ENCODE assay signal across 11 cellular contexts in the genomic region with DNA sequence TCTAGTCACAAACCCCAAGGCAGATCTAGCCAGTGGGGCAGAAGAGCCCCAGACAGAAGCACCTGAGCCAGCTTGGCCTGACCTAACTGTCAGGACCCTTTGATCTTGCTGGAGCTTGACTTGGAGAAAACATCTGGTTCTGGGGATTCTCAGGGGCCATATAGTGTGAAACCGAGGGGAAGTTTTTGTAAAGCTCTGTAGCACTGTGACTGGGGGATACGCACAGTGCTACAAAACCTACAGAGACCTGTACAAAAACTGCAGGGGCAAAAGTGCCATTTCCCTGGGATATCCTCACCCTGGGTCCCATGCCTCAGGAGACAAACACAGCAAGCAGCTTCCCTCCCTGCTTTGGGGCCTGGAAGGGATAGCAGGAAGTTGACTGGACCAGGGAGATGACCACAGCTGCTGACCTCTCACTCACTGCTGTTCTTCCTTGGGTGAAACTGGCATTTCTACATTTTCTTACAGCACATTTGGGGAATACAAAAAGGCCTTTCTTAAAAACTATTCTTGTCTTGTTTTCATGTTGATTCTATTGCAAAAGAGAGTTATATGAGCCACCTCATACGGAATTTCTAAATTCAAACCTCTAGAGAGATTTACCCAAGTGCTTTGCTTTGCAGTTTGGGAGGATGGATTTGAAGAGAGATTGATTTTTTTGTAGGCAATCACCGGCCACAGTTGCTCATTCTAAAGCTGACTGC.
DNase-seq lines count a peak whose midpoint lies in the region; ATAC-seq and TF ChIP-seq lines count a peak whose summit lies in the region.
"Had no signal": no experiment of that assay in that cellular context is flagged by ENCODE, and none has a peak within 500 bp of the region (broad histone marks: within the 10 kb centered on the region; RNA-seq: fewer than 3 reads in every experiment).

No MANE protein-coding gene starts in this region.

- DNase-seq in GM10248 (ENCODE audit: extremely low spot score) (peak; percentile 38), lower lobe of right lung (no peak), occipital lobe (lab: John Stamatoyannopoulos, UW) (no peak), SHP77 (lab: John Stamatoyannopoulos, UW) (no peak)
- no peak for DNase-seq in stimulated activated CD4-positive, alpha-beta T cell treated with anti-CD3 and anti-CD28 coated beads, Interleukin-4, amount 100 ng/mL, for 1 hour
- DNase-seq in stimulated activated CD4-positive, alpha-beta T cell treated with anti-CD3 and anti-CD28 coated beads, Interleukin-15, amount 100 ng/mL, for 24 hours, result no peak
- DNase-seq: DND-41, MG63 had no signal

- peak; percentile 51 for ATAC-seq in GM21515 (IDR thresholded peaks at IDR 0.05; ENCODE audit: unreplicated experiment)
- peak; percentile 26 for ATAC-seq in HG03469 (IDR thresholded peaks at IDR 0.05; ENCODE audit: unreplicated experiment)
- peak; percentile 49 to 65 for ATAC-seq in lower lobe of right lung
- ATAC-seq: body of pancreas had no signal

- H3K4me1 ChIP-seq in lower lobe of right lung, result peaks cover 7% of the 10 kb centered on the region
- H3K4me1 ChIP-seq: body of pancreas had no signal

- no peaks in the 10 kb centered on the region for H3K36me3 ChIP-seq in lower lobe of right lung
- H3K36me3 ChIP-seq: MG63 had no signal

- intact Hi-C loops in lower lobe of right lung (cut with DNase I), result no loop called here

- CTCF ChIA-PET in GM10248 (lab: Yijun Ruan, JAX), result interaction anchor here (1.5 to 5.6 kb wide), 10 partner anchors 9 to 108 kb away, joined by 4 to 48 read pairs (median 8); no protein-coding TSS in a partner anchor

- POLR2A ChIA-PET in GM10248 (lab: Yijun Ruan, JAX), result interaction anchor here (1.1 kb wide), 1 partner anchor 23 kb away, joined by 4 read pairs; no protein-coding TSS in a partner anchor

- no peaks in the 10 kb centered on the region for H3K27me3 ChIP-seq in lower lobe of right lung (ENCODE audit: low read depth)
- H3K27me3 ChIP-seq: body of pancreas, MG63 had no signal

- no peak overlapping the region for H3K4me3 ChIP-seq in lower lobe of right lung
- H3K4me3 ChIP-seq: body of pancreas, MG63 had no signal

- H3K27ac ChIP-seq in lower lobe of right lung, result peak overlapping the region; percentile 54
- H3K27ac ChIP-seq: body of pancreas had no signal

- H3K9me3 ChIP-seq in lower lobe of right lung, result no peaks in the 10 kb centered on the region
- H3K9me3 ChIP-seq: body of pancreas, MG63 had no signal

- TF ChIP-seq CTCF in GM10248 (IDR thresholded peaks at IDR 0.05; ENCODE audit: control extremely low read depth, extremely low read depth, low read depth, missing control alignments), result no peak
- TF ChIP-seq CTCF in lower lobe of right lung (IDR thresholded peaks at IDR 0.05), result no peak
